9 cellular contexts compared by ENCODE assay signal in the genomic region with DNA sequence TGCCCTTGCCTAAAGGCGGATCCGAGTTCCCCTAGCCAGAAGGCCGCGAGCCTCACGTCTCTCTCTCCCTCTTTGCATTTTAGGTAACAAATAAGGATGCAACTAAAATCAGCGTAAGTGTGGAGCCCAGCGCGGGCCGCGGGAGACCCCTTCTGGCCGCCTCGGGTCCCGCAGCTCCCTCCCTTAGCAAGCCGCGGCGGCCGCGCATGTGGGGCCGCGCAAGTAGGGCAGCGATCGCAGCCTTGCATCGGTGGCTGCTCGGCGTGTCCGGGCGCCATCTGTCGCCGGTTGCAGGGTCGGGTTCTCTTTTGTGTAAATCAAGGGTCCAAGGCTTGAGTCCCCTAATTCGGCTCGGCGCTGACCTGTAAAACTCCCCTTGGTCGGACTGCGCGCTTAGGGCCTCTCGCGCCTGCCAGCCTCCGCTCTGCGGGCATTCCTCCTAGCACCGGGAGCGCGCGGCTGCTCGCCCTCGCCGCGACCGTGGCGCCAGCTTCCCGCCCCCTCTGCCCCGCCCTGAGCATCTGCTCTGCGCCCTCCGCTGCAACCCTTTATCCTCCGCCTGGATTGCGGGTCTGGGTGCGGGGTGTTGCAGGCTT. TPM values are rescaled to one million over a fixed set of nuclear protein-coding genes. Genes with fewer than 3 reads are reported as not detected.
DNase-seq lines count a peak whose midpoint lies in the region; TF ChIP-seq lines count a peak whose summit lies in the region.
"Had no signal": no experiment of that assay in that cellular context is flagged by ENCODE, and none has a peak within 500 bp of the region (broad histone marks: within the 10 kb centered on the region; RNA-seq: fewer than 3 reads in every experiment).

No MANE protein-coding gene starts in this region.

- H3K4me3 ChIP-seq in HUES48 (ENCODE audit: low read depth, low read length) (peak overlapping the region; percentile 62), astrocyte of the cerebellum (ENCODE audit: low read depth, low read length) (peak overlapping the region; percentile 18), iPS-15b (ENCODE audit: low read depth, low read length) (peak overlapping the region; percentile 50), skeletal muscle satellite cell (ENCODE audit: low read length) (peak overlapping the region; percentile 66)

- H3K4me2 ChIP-seq in skeletal muscle satellite cell (ENCODE audit: low read length): peak overlapping the region; percentile 88

- H3K9ac ChIP-seq in HUES48 (ENCODE audit: low read depth, low read length) (no peak overlapping the region), iPS-15b (ENCODE audit: low read depth, low read length) (no peak overlapping the region), skeletal muscle satellite cell (ENCODE audit: low read depth, low read length) (no peak overlapping the region)

- peak; percentile 84 for TF ChIP-seq CTCF in astrocyte of the cerebellum (IDR thresholded peaks at IDR 0.05; ENCODE audit: low read depth, low read length, missing control alignments)

- H3K9me3 ChIP-seq in HUES48 (ENCODE audit: control insufficient read depth, insufficient read depth, low read length) (no peaks in the 10 kb centered on the region), iPS-15b (ENCODE audit: control insufficient read depth, insufficient read depth, low read length) (no peaks in the 10 kb centered on the region), skeletal muscle satellite cell (replicated peaks; ENCODE audit: low read length) (no peaks in the 10 kb centered on the region)

- in situ Hi-C loops in astrocyte of the cerebellum (cut with HindIII; ENCODE audit: low sequenced_read_pairs): no loop called here

- no peaks in the 10 kb centered on the region for H3K36me3 ChIP-seq in HUES48 (ENCODE audit: control insufficient read depth, insufficient read depth, low read length)
- no peaks in the 10 kb centered on the region for H3K36me3 ChIP-seq in iPS-15b (ENCODE audit: control insufficient read depth, insufficient read depth, low read length)
- H3K36me3 ChIP-seq in skeletal muscle satellite cell (ENCODE audit: insufficient read depth, low read length): no peaks in the 10 kb centered on the region

- H3K27me3 ChIP-seq in HUES48 (ENCODE audit: control insufficient read depth, insufficient read depth, low read length) (peaks cover 83% of the 10 kb centered on the region), iPS-15b (ENCODE audit: control insufficient read depth, insufficient read depth, low read length) (peaks cover 69% of the 10 kb centered on the region), skeletal muscle satellite cell (ENCODE audit: control insufficient read depth, insufficient read depth, low read length) (peaks cover 85% of the 10 kb centered on the region)

- peak; percentile 1 to 64 for DNase-seq in NCI-H446 (lab: John Stamatoyannopoulos, UW)
- no peak for DNase-seq in NCI-H446 treated with DMSO at 0.1 percent for 48 hours (lab: John Stamatoyannopoulos, UW)
- DNase-seq in T follicular helper cell (ENCODE audit: low read depth): peak; percentile 7
- peak; percentile 5 for DNase-seq in astrocyte of the cerebellum (ENCODE audit: low read depth)
- no peak for DNase-seq in RKO (ENCODE audit: low spot score)
- DNase-seq: DND-41 had no signal

- no peak overlapping the region for H3K27ac ChIP-seq in HUES48 (ENCODE audit: low read depth, low read length)

- peaks cover 15% of the 10 kb centered on the region; the same call in 1 of the 2 replicates for H3K4me1 ChIP-seq in HUES48 (ENCODE audit: control insufficient read depth, insufficient read depth, low read length)
- H3K4me1 ChIP-seq in iPS-15b (ENCODE audit: control insufficient read depth, insufficient read depth, low read length): peaks cover 7% of the 10 kb centered on the region
- peaks cover 3% of the 10 kb centered on the region for H3K4me1 ChIP-seq in skeletal muscle satellite cell (ENCODE audit: control insufficient read depth, insufficient read depth, low read length)

RNA-seq across cellular contexts. Expression of gene VSTM2B, which starts 2.7 kb away (rescaled TPM):
- total RNA-seq in skeletal muscle satellite cell (2012; rRNA removed): not detected in 2 replicates

Comparison
In these comparisons a context has a peak if more than half of its experiments do, and no peak if none do; other contexts are left out.
1. DNase-seq: peak in NCI-H446 (2 of 2), T follicular helper cell (single experiment) and astrocyte of the cerebellum (single experiment); none in NCI-H446 treated with DMSO at 0.1 percent for 48 hours (single experiment) and RKO (single experiment).
2. Peak in every context shown above with its lines, with median percentiles within 50 percentile points of each other: H3K4me3 ChIP-seq.